ENCODE assay signal across 1 cellular context in the genomic region with DNA sequence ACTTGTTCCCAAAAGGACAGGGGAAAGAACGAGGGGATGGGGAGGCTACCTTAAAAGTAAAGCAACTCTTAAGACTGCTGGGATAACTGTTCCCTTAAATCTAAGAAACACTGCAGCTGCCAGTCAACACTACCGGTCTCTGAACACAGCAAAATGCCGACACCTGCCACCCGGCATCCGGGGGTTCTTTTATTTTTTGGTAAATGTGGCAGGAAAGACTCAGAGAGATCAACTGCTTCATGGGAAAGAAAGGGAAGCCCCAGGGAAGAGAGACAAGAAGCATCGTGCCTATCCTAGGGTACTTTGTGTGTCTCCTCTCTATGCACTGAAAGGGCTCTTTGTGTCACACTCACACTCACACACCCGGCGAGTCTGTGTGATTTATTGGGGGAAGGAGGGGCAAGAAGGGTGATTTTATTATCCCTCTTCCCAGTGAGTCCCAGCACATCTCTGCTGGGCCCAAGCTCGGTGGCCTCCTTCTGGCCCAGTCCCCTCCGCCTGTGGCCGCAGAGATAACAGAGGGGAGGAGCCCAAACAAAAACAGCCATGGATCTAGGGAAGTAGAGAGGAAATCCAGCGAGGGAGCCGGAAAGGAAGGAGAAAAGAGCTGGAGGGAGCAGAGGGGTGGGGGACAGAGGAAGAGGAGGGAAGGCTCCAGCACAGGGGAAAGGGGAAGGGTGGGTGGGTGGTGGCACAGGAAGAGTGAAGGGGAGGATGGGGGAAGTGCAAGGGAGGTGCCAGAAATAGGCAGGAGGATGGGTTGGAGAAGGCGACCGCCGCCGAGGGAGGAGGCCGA.
TF ChIP-seq lines count a peak whose summit lies in the region.

No MANE protein-coding gene starts in this region.

TF ChIP-seq in K562, 482 proteins besides CTCF, POLR2A, EP300 and RAD21 (continued from another document and continues in another):
- TF ChIP-seq, protein P1, sequence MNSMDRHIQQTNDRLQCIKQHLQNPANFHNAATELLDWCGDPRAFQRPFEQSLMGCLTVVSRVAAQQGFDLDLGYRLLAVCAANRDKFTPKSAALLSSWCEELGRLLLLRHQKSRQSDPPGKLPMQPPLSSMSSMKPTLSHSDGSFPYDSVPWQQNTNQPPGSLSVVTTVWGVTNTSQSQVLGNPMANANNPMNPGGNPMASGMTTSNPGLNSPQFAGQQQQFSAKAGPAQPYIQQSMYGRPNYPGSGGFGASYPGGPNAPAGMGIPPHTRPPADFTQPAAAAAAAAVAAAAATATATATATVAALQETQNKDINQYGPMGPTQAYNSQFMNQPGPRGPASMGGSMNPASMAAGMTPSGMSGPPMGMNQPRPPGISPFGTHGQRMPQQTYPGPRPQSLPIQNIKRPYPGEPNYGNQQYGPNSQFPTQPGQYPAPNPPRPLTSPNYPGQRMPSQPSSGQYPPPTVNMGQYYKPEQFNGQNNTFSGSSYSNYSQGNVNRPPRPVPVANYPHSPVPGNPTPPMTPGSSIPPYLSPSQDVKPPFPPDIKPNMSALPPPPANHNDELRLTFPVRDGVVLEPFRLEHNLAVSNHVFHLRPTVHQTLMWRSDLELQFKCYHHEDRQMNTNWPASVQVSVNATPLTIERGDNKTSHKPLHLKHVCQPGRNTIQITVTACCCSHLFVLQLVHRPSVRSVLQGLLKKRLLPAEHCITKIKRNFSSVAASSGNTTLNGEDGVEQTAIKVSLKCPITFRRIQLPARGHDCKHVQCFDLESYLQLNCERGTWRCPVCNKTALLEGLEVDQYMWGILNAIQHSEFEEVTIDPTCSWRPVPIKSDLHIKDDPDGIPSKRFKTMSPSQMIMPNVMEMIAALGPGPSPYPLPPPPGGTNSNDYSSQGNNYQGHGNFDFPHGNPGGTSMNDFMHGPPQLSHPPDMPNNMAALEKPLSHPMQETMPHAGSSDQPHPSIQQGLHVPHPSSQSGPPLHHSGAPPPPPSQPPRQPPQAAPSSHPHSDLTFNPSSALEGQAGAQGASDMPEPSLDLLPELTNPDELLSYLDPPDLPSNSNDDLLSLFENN (IDR thresholded peaks at IDR 0.05; ENCODE audit: low read depth in 2 of 2, low read length in 2 of 2) = no peak
- TF ChIP-seq MTA2 (IDR thresholded peaks at IDR 0.05; ENCODE audit: low read depth) (peak; percentile 58), PRPF4 (IDR thresholded peaks at IDR 0.05; ENCODE audit: insufficient read depth, low read depth, low read length, poor library complexity, severe bottlenecking) (no peak), HDAC8 (tag; IDR thresholded peaks at IDR 0.05) (no peak), SMAD1 (IDR thresholded peaks at IDR 0.05; ENCODE audit: low read depth, low read length, partially characterized antibody) (no peak), SUPT5H (IDR thresholded peaks at IDR 0.05) (no peak), ELF4 (CRISPR knock-in tag; IDR thresholded peaks at IDR 0.05) (0 out of 2 replicates have a peak, but pooled peaks have one; percentile 45), ZNF133 (CRISPR knock-in tag; IDR thresholded peaks at IDR 0.05) (no peak), ZNF785 (CRISPR knock-in tag; IDR thresholded peaks at IDR 0.05) (no peak), MEF2A (IDR thresholded peaks at IDR 0.05; ENCODE audit: control insufficient read depth, low read depth, low read length) (no peak), SMAD4 (CRISPR knock-in tag; conservative IDR thresholded peaks at IDR 0.05) (no peak), ZSCAN32 (CRISPR knock-in tag; IDR thresholded peaks at IDR 0.05) (no peak), ZBTB7A (IDR thresholded peaks at IDR 0.05; ENCODE audit: borderline replicate concordance, control insufficient read depth, low read depth, low read length) (peak; percentile 41; the same call in 1 of the 2 replicates), TBL1XR1 (IDR thresholded peaks at IDR 0.05; ENCODE audit: low read length in 2 of 2) (no peak), NCOA1 (IDR thresholded peaks at IDR 0.05; ENCODE audit: low read depth) (no peak), MEIS2 (IDR thresholded peaks at IDR 0.05; ENCODE audit: partially characterized antibody) (peak; percentile 79), TFAM (CRISPR knock-in tag; conservative IDR thresholded peaks at IDR 0.05) (no peak), IRF2 (CRISPR knock-in tag; IDR thresholded peaks at IDR 0.05) (no peak), TARDBP (IDR thresholded peaks at IDR 0.05) (no peak), FOXA3 (CRISPR knock-in tag; conservative IDR thresholded peaks at IDR 0.05 in 1 of 2, IDR thresholded peaks at IDR 0.05 in 1 of 2) (no peak), NR1H2 (CRISPR knock-in tag; IDR thresholded peaks at IDR 0.05) (no peak), KDM4B (IDR thresholded peaks at IDR 0.05; ENCODE audit: borderline replicate concordance in 2 of 2, low read depth in 1 of 2) (no peak), ZNF589 (CRISPR knock-in tag; IDR thresholded peaks at IDR 0.05; ENCODE audit: low read depth) (no peak), ELF2 (CRISPR knock-in tag; IDR thresholded peaks at IDR 0.05) (no peak), SAP30 (IDR thresholded peaks at IDR 0.05; ENCODE audit: borderline replicate concordance, insufficient read depth, low read depth, low read length, poor library complexity, severe bottlenecking) (no peak), ATF7 (IDR thresholded peaks at IDR 0.05) (no peak), SRSF3 (IDR thresholded peaks at IDR 0.05; ENCODE audit: insufficient read depth, low read length) (no peak), CBX1 (IDR thresholded peaks at IDR 0.05; ENCODE audit: low read depth) (no peak), POLR2B (IDR thresholded peaks at IDR 0.05; ENCODE audit: low read depth, partially characterized antibody) (no peak), U2AF1 (optimal IDR thresholded peaks at IDR 0.05; ENCODE audit: low read depth, low read length) (no peak), CREB1 (IDR thresholded peaks at IDR 0.05) (no peak), CREB1 (CRISPR knock-in tag; IDR thresholded peaks at IDR 0.05) (no peak), HDAC3 (IDR thresholded peaks at IDR 0.05; ENCODE audit: borderline replicate concordance, partially characterized antibody) (no peak), SIN3B (IDR thresholded peaks at IDR 0.05; ENCODE audit: low read depth) (no peak)
- TF ChIP-seq, protein P2, sequence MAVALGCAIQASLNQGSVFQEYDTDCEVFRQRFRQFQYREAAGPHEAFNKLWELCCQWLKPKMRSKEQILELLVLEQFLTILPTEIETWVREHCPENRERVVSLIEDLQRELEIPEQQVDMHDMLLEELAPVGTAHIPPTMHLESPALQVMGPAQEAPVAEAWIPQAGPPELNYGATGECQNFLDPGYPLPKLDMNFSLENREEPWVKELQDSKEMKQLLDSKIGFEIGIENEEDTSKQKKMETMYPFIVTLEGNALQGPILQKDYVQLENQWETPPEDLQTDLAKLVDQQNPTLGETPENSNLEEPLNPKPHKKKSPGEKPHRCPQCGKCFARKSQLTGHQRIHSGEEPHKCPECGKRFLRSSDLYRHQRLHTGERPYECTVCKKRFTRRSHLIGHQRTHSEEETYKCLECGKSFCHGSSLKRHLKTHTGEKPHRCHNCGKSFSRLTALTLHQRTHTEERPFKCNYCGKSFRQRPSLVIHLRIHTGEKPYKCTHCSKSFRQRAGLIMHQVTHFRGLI (CRISPR knock-in tag; IDR thresholded peaks at IDR 0.05) = no peak
- TF ChIP-seq, protein P3, sequence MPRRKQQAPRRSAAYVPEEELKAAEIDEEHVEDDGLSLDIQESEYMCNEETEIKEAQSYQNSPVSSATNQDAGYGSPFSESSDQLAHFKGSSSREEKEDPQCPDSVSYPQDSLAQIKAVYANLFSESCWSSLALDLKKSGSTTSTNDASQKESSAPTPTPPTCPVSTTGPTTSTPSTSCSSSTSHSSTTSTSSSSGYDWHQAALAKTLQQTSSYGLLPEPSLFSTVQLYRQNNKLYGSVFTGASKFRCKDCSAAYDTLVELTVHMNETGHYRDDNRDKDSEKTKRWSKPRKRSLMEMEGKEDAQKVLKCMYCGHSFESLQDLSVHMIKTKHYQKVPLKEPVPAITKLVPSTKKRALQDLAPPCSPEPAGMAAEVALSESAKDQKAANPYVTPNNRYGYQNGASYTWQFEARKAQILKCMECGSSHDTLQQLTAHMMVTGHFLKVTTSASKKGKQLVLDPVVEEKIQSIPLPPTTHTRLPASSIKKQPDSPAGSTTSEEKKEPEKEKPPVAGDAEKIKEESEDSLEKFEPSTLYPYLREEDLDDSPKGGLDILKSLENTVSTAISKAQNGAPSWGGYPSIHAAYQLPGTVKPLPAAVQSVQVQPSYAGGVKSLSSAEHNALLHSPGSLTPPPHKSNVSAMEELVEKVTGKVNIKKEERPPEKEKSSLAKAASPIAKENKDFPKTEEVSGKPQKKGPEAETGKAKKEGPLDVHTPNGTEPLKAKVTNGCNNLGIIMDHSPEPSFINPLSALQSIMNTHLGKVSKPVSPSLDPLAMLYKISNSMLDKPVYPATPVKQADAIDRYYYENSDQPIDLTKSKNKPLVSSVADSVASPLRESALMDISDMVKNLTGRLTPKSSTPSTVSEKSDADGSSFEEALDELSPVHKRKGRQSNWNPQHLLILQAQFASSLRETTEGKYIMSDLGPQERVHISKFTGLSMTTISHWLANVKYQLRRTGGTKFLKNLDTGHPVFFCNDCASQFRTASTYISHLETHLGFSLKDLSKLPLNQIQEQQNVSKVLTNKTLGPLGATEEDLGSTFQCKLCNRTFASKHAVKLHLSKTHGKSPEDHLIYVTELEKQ (CRISPR knock-in tag; IDR thresholded peaks at IDR 0.05) = no peak
- TF ChIP-seq, protein P4, sequence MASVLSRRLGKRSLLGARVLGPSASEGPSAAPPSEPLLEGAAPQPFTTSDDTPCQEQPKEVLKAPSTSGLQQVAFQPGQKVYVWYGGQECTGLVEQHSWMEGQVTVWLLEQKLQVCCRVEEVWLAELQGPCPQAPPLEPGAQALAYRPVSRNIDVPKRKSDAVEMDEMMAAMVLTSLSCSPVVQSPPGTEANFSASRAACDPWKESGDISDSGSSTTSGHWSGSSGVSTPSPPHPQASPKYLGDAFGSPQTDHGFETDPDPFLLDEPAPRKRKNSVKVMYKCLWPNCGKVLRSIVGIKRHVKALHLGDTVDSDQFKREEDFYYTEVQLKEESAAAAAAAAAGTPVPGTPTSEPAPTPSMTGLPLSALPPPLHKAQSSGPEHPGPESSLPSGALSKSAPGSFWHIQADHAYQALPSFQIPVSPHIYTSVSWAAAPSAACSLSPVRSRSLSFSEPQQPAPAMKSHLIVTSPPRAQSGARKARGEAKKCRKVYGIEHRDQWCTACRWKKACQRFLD (CRISPR knock-in tag; IDR thresholded peaks at IDR 0.05) = peak; percentile 40; the same call in 1 of the 2 replicates
- TF ChIP-seq, protein P5, sequence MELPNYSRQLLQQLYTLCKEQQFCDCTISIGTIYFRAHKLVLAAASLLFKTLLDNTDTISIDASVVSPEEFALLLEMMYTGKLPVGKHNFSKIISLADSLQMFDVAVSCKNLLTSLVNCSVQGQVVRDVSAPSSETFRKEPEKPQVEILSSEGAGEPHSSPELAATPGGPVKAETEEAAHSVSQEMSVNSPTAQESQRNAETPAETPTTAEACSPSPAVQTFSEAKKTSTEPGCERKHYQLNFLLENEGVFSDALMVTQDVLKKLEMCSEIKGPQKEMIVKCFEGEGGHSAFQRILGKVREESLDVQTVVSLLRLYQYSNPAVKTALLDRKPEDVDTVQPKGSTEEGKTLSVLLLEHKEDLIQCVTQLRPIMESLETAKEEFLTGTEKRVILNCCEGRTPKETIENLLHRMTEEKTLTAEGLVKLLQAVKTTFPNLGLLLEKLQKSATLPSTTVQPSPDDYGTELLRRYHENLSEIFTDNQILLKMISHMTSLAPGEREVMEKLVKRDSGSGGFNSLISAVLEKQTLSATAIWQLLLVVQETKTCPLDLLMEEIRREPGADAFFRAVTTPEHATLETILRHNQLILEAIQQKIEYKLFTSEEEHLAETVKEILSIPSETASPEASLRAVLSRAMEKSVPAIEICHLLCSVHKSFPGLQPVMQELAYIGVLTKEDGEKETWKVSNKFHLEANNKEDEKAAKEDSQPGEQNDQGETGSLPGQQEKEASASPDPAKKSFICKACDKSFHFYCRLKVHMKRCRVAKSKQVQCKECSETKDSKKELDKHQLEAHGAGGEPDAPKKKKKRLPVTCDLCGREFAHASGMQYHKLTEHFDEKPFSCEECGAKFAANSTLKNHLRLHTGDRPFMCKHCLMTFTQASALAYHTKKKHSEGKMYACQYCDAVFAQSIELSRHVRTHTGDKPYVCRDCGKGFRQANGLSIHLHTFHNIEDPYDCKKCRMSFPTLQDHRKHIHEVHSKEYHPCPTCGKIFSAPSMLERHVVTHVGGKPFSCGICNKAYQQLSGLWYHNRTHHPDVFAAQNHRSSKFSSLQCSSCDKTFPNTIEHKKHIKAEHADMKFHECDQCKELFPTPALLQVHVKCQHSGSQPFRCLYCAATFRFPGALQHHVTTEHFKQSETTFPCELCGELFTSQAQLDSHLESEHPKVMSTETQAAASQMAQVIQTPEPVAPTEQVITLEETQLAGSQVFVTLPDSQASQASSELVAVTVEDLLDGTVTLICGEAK (IDR thresholded peaks at IDR 0.05) = peak; percentile 58; the same call in 1 of the 2 replicates
- TF ChIP-seq, protein P5 (CRISPR knock-in tag; IDR thresholded peaks at IDR 0.05) = no peak
- TF ChIP-seq, protein P6, sequence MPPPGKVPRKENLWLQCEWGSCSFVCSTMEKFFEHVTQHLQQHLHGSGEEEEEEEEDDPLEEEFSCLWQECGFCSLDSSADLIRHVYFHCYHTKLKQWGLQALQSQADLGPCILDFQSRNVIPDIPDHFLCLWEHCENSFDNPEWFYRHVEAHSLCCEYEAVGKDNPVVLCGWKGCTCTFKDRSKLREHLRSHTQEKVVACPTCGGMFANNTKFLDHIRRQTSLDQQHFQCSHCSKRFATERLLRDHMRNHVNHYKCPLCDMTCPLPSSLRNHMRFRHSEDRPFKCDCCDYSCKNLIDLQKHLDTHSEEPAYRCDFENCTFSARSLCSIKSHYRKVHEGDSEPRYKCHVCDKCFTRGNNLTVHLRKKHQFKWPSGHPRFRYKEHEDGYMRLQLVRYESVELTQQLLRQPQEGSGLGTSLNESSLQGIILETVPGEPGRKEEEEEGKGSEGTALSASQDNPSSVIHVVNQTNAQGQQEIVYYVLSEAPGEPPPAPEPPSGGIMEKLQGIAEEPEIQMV (tag; conservative IDR thresholded peaks at IDR 0.05; ENCODE audit: low read depth) = no peak
